26 cellular contexts compared by ENCODE assay signal in the genomic region with DNA sequence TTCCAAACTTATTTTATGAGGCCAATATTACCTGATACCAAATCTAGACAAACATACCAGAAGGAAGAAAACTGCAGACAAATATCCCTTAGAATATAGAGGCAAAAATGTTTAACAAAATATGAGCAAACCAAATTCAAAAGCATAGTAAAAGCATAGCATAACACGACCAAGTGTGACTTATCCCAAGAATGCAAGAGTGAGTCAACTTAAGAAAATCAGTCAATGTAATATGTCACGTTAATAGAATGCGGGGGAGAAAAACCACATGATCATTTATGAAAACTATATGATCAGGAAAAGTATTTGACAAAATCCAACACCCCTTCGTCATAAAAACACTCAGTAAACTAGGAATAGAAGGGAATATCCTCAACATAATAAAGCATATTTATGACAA.
DNase-seq lines count a peak whose midpoint lies in the region; ATAC-seq and TF ChIP-seq lines count a peak whose summit lies in the region.
"Had no signal": no experiment of that assay in that cellular context is flagged by ENCODE, and none has a peak within 500 bp of the region (broad histone marks: within the 10 kb centered on the region; RNA-seq: fewer than 3 reads in every experiment).

No MANE protein-coding gene starts in this region.

- 70 to 72% methylated on average over 4 of the region's 4 CpGs for WGBS in sigmoid colon, 2 donors

- no peak overlapping the region for H3K4me3 Mint-ChIP-seq in activated T-cell treated with anti-CD3 and anti-CD28 coated beads, Interleukin-2, amount 50 U/mL, for 72 hours
- H3K4me3 Mint-ChIP-seq in activated T-cell treated with anti-CD3 and anti-CD28 coated beads, Interleukin-2, amount 50 U/mL, for 4 hours: no peak overlapping the region
- H3K4me3 Mint-ChIP-seq in chondrocyte (ENCODE audit: unreplicated experiment): no peak overlapping the region
- no peak overlapping the region for H3K4me3 Mint-ChIP-seq in stimulated activated effector memory CD8-positive, alpha-beta T cell treated with anti-CD3 and anti-CD28 coated beads, Interleukin-12 subunit alpha, Interleukin-12 subunit beta, amount 100 ng/mL, for 72 hours
- H3K4me3 Mint-ChIP-seq: GM23338, IgD-negative memory B cell had no signal

- peaks cover 26% of the 10 kb centered on the region for H3K27me3 Mint-ChIP-seq in activated T-cell treated with anti-CD3 and anti-CD28 coated beads, Interleukin-2, amount 50 U/mL, for 72 hours (ENCODE audit: low read depth)
- H3K27me3 Mint-ChIP-seq in activated T-cell treated with anti-CD3 and anti-CD28 coated beads, Interleukin-2, amount 50 U/mL, for 4 hours (ENCODE audit: low read depth): peaks cover 32% of the 10 kb centered on the region
- no peaks in the 10 kb centered on the region for H3K27me3 Mint-ChIP-seq in chondrocyte (ENCODE audit: low read depth)

- H3K4me1 ChIP-seq in sigmoid colon: no peaks in the 10 kb centered on the region

- H3K9me3 ChIP-seq in sigmoid colon: peaks cover 0 to 8% (median 0%) of the 10 kb centered on the region in 4 donors

- H3K27me3 ChIP-seq in sigmoid colon: peaks cover 0 to 2% (median 0%) of the 10 kb centered on the region in 3 donors

- no peak for TF ChIP-seq EP300 in sigmoid colon (IDR thresholded peaks at IDR 0.05)

- peaks cover 5 to 11% of the 10 kb centered on the region in 2 donors for H3K9me3 Mint-ChIP-seq in activated T-cell treated with anti-CD3 and anti-CD28 coated beads, Interleukin-2, amount 50 U/mL, for 72 hours
- H3K9me3 Mint-ChIP-seq in activated T-cell treated with anti-CD3 and anti-CD28 coated beads, Interleukin-2, amount 50 U/mL, for 4 hours: peaks cover 14% of the 10 kb centered on the region
- peaks cover 21% of the 10 kb centered on the region for H3K9me3 Mint-ChIP-seq in chondrocyte (ENCODE audit: low read depth)
- H3K9me3 Mint-ChIP-seq in stimulated activated effector memory CD8-positive, alpha-beta T cell treated with anti-CD3 and anti-CD28 coated beads, Interleukin-12 subunit alpha, Interleukin-12 subunit beta, amount 100 ng/mL, for 72 hours: peaks cover 8% of the 10 kb centered on the region

- H3K27ac Mint-ChIP-seq in activated T-cell treated with anti-CD3 and anti-CD28 coated beads, Interleukin-2, amount 50 U/mL, for 72 hours: peak overlapping the region; percentile 47
- H3K27ac Mint-ChIP-seq in chondrocyte (ENCODE audit: unreplicated experiment): peak overlapping the region; percentile 87
- H3K27ac Mint-ChIP-seq in stimulated activated effector memory CD8-positive, alpha-beta T cell treated with anti-CD3 and anti-CD28 coated beads, Interleukin-12 subunit alpha, Interleukin-12 subunit beta, amount 100 ng/mL, for 72 hours: no peak overlapping the region
- H3K27ac Mint-ChIP-seq: GM23338 had no signal

- TF ChIP-seq CTCF in chondrocyte (IDR thresholded peaks at IDR 0.05) (no peak), sigmoid colon (IDR thresholded peaks at IDR 0.05) (no peak)

- peaks cover 2 to 13% of the 10 kb centered on the region in 2 donors for H3K36me3 Mint-ChIP-seq in activated T-cell treated with anti-CD3 and anti-CD28 coated beads, Interleukin-2, amount 50 U/mL, for 72 hours (ENCODE audit: insufficient read depth in 2 of 2)
- peaks cover 1% of the 10 kb centered on the region for H3K36me3 Mint-ChIP-seq in activated T-cell treated with anti-CD3 and anti-CD28 coated beads, Interleukin-2, amount 50 U/mL, for 4 hours (ENCODE audit: insufficient read depth)
- H3K36me3 Mint-ChIP-seq in chondrocyte (ENCODE audit: low read depth): peaks cover 7% of the 10 kb centered on the region
- no peaks in the 10 kb centered on the region for H3K36me3 Mint-ChIP-seq in stimulated activated effector memory CD8-positive, alpha-beta T cell treated with anti-CD3 and anti-CD28 coated beads, Interleukin-12 subunit alpha, Interleukin-12 subunit beta, amount 100 ng/mL, for 72 hours

- no peak overlapping the region for H3K4me3 ChIP-seq in sigmoid colon
- H3K4me3 ChIP-seq: GM23338, PC-9 had no signal

- intact Hi-C loops in sigmoid colon (cut with DNase I): no loop called here

- TF ChIP-seq POLR2A in sigmoid colon (IDR thresholded peaks at IDR 0.05): no peak

- ATAC-seq in activated T-cell treated with anti-CD3 and anti-CD28 coated beads, Interleukin-2, amount 50 U/mL, for 72 hours (replicated peaks in 1 of 2): no peak
- ATAC-seq in activated T-cell treated with anti-CD3 and anti-CD28 coated beads, Interleukin-2, amount 50 U/mL, for 4 hours: no peak
- peak; percentile 74 for ATAC-seq in stimulated activated effector memory CD8-positive, alpha-beta T cell treated with anti-CD3 and anti-CD28 coated beads, Interleukin-12 subunit alpha, Interleukin-12 subunit beta, amount 100 ng/mL, for 72 hours
- ATAC-seq in HG02884 (IDR thresholded peaks at IDR 0.05; ENCODE audit: unreplicated experiment): no peak
- ATAC-seq: GM23338 had no signal

- no peak overlapping the region for H3K27ac ChIP-seq in sigmoid colon
- H3K27ac ChIP-seq: 22Rv1, KMS-11, PC-9 had no signal

- no peaks in the 10 kb centered on the region for H3K36me3 ChIP-seq in sigmoid colon

- H3K4me1 Mint-ChIP-seq in activated T-cell treated with anti-CD3 and anti-CD28 coated beads, Interleukin-2, amount 50 U/mL, for 72 hours (ENCODE audit: low read depth): no peaks in the 10 kb centered on the region
- no peaks in the 10 kb centered on the region for H3K4me1 Mint-ChIP-seq in activated T-cell treated with anti-CD3 and anti-CD28 coated beads, Interleukin-2, amount 50 U/mL, for 4 hours (ENCODE audit: low read depth)
- peaks cover 25% of the 10 kb centered on the region for H3K4me1 Mint-ChIP-seq in chondrocyte (ENCODE audit: low read depth)
- no peaks in the 10 kb centered on the region for H3K4me1 Mint-ChIP-seq in stimulated activated effector memory CD8-positive, alpha-beta T cell treated with anti-CD3 and anti-CD28 coated beads, Interleukin-12 subunit alpha, Interleukin-12 subunit beta, amount 100 ng/mL, for 72 hours
- H3K4me1 Mint-ChIP-seq: GM23338 had no signal

- DNase-seq in activated T-cell treated with anti-CD3 and anti-CD28 coated beads, Interleukin-2, amount 50 U/mL, for 72 hours: no peak
- DNase-seq in activated T-cell treated with anti-CD3 and anti-CD28 coated beads, Interleukin-2, amount 50 U/mL, for 4 hours: no peak
- DNase-seq in RKO (ENCODE audit: low spot score) (peak; percentile 41), chondrocyte (ENCODE audit: low spot score) (no peak), NCI-H345 (lab: John Stamatoyannopoulos, UW) (no peak), sigmoid colon (no peak)
- no peak for DNase-seq in stimulated activated effector memory CD8-positive, alpha-beta T cell treated with anti-CD3 and anti-CD28 coated beads, Interleukin-12 subunit alpha, Interleukin-12 subunit beta, amount 100 ng/mL, for 72 hours (ENCODE audit: low spot score in 2 of 2)
- DNase-seq: ACHN, Calu3, DND-41, HCEC 1CT, NCI-H1048, NCI-H1417, NCI-H1694 treated with DMSO at 0.1 percent for 48 hours, NCI-H2081 treated with DMSO at 0.1 percent for 48 hours, NCI-H2171, NCI-H524, NCI-H774, PC-9, RPMI8226, SHP77 treated with DMSO at 0.1 percent for 48 hours had no signal
